8 cellular contexts compared by ENCODE assay signal in genomic region chr3:100260081-100260684, GRCh38. TPM values are rescaled to one million over a fixed set of nuclear protein-coding genes. Genes with fewer than 3 reads are reported as not detected.
DNase-seq lines count a peak whose midpoint lies in the region; ATAC-seq and TF ChIP-seq lines count a peak whose summit lies in the region.

No MANE protein-coding gene starts in this region.

- CTCF ChIA-PET in CD8-positive, alpha-beta T cell (lab: Charles Lee), result interaction anchor here (1.0 to 1.4 kb wide), 3 partner anchors 10 to 191 kb away, joined by 3 to 5 read pairs (median 3); partner anchors contain the start of gene LNP1

- ATAC-seq in CD8-positive, alpha-beta T cell, result no peak
- ATAC-seq in HG03520 (IDR thresholded peaks at IDR 0.05; ENCODE audit: unreplicated experiment) (no peak), GM19397 (IDR thresholded peaks at IDR 0.05; ENCODE audit: unreplicated experiment) (no peak)

- H3K27me3 Mint-ChIP-seq in CD8-positive, alpha-beta T cell (ENCODE audit: low read depth), result no peaks in the 10 kb centered on the region
- no peaks in the 10 kb centered on the region for H3K27me3 Mint-ChIP-seq in neural crest cell (ENCODE audit: low read depth)

- H3K27ac Mint-ChIP-seq in CD8-positive, alpha-beta T cell, result peak overlapping the region; percentile 98
- peak overlapping the region; percentile 90 for H3K27ac Mint-ChIP-seq in neural crest cell (ENCODE audit: unreplicated experiment)

- H3K9me3 ChIP-seq in CD8-positive, alpha-beta T cell (ENCODE audit: low read length), result no peaks in the 10 kb centered on the region

- TF ChIP-seq CTCF in CD8-positive, alpha-beta T cell (IDR thresholded peaks at IDR 0.05), result no peak
- no peak for TF ChIP-seq CTCF in HL-60 (IDR thresholded peaks at IDR 0.05; ENCODE audit: insufficient read depth, low read length)
- TF ChIP-seq CTCF in WI38 (IDR thresholded peaks at IDR 0.05; ENCODE audit: low read depth, low read length), result 0 out of 2 replicates have a peak, but pooled peaks have one; percentile 7
- peak; percentile 49 for TF ChIP-seq CTCF in fibroblast of the aortic adventitia (IDR thresholded peaks at IDR 0.05; ENCODE audit: insufficient read depth, low read length)
- peak; percentile 50 for TF ChIP-seq CTCF in neural crest cell (conservative IDR thresholded peaks at IDR 0.05)

- H3K36me3 ChIP-seq in CD8-positive, alpha-beta T cell (ENCODE audit: insufficient read depth, low read length), result no peaks in the 10 kb centered on the region

- POLR2A ChIA-PET in CD8-positive, alpha-beta T cell (lab: Charles Lee), result interaction anchor here (0.6 to 1.8 kb wide), 9 partner anchors 9 to 442 kb away, joined by 3 to 11 read pairs (median 5); partner anchors contain the start of genes CMSS1, LNP1, NIT2 and TOMM70

- H3K27ac ChIP-seq in CD8-positive, alpha-beta T cell (ENCODE audit: low read depth, low read length), result peak overlapping the region; percentile 91
- peak overlapping the region; percentile 60 for H3K27ac ChIP-seq in HL-60 (replicated peaks)

- H3K4me1 ChIP-seq in CD8-positive, alpha-beta T cell (ENCODE audit: insufficient read depth, low read length), result peaks cover 17% of the 10 kb centered on the region

- H3K27me3 ChIP-seq in CD8-positive, alpha-beta T cell (ENCODE audit: insufficient read depth, low read length), result no peaks in the 10 kb centered on the region
- H3K27me3 ChIP-seq in HL-60 (ENCODE audit: insufficient read depth, poor library complexity, severe bottlenecking), result no peaks in the 10 kb centered on the region

- peaks cover 10% of the 10 kb centered on the region for H3K36me3 Mint-ChIP-seq in CD8-positive, alpha-beta T cell
- no peaks in the 10 kb centered on the region for H3K36me3 Mint-ChIP-seq in neural crest cell (ENCODE audit: low read depth)

- H3K4me3 ChIP-seq in CD8-positive, alpha-beta T cell (ENCODE audit: low read depth, low read length), result peak overlapping the region; percentile 80
- H3K4me3 ChIP-seq in HL-60 (replicated peaks; ENCODE audit: insufficient read depth, low read length), result 0 out of 2 replicates have a peak overlapping the region, but pooled peaks have one; percentile 3
- peak overlapping the region; percentile 99 for H3K4me3 ChIP-seq in WI38 (ENCODE audit: low read depth, low read length)
- H3K4me3 ChIP-seq in fibroblast of the aortic adventitia (ENCODE audit: low read depth, low read length), result peak overlapping the region; percentile 50

- H3K4me1 Mint-ChIP-seq in CD8-positive, alpha-beta T cell (ENCODE audit: low read depth), result peaks cover 57% of the 10 kb centered on the region
- H3K4me1 Mint-ChIP-seq in neural crest cell, result peaks cover 41% of the 10 kb centered on the region

- intact Hi-C loops in CD8-positive, alpha-beta T cell (cut with DNase I, micrococcal nuclease), result loop anchor here (1.0 to 5.0 kb wide), 4 partner anchors 75 to 443 kb away; partner anchors contain the start of genes LNP1 (in 2 of the 2), TOMM70 (in 2 of the 2), CMSS1 (in 1 of the 2) and NIT2 (in 1 of the 2)

- peak overlapping the region; percentile 95 for H3K4me3 Mint-ChIP-seq in CD8-positive, alpha-beta T cell
- H3K4me3 Mint-ChIP-seq in neural crest cell, result peak overlapping the region; percentile 88

- DNase-seq in CD8-positive, alpha-beta T cell, result no peak
- DNase-seq in HL-60 (ENCODE audit: low read depth in 1 of 2, low spot score in 1 of 2) (peak in 1 of 2 experiments; percentile 16), fibroblast of the aortic adventitia (ENCODE audit: low read depth) (peak; percentile 83), neural crest cell (ENCODE audit: low read depth, low spot score) (peak; percentile 6), KBM-7 (no peak)

- in situ Hi-C loops in KBM-7 (cut with MboI; ENCODE audit: low pct_unique_long_range_greater_than_20kb, low sequenced_read_pairs), result no loop called here

- H3K9me3 Mint-ChIP-seq in CD8-positive, alpha-beta T cell, result no peaks in the 10 kb centered on the region
- no peaks in the 10 kb centered on the region for H3K9me3 Mint-ChIP-seq in neural crest cell

RNA-seq across cellular contexts. Expression of gene TBC1D23, which starts 0.6 kb away (rescaled TPM):
- total RNA-seq in CD8-positive, alpha-beta T cell, result 10 to 100 TPM; 38.9 to 43.9 TPM
- total RNA-seq in fibroblast of the aortic adventitia (ENCODE audit: low replicate concordance), result 76.4 and 157 TPM in 2 replicates
- total RNA-seq in neural crest cell, result 23.3 and 25.2 TPM in 2 replicates

Comparison
In these comparisons a context has a peak if more than half of its experiments do, and no peak if none do; other contexts are left out.
1. DNase-seq: peak in fibroblast of the aortic adventitia (single experiment) and neural crest cell (single experiment); none in CD8-positive, alpha-beta T cell (0 of 7) and KBM-7 (single experiment).
2. H3K4me3 ChIP-seq: peak in every context shown above with its lines; median percentile 99 in WI38; 80 in CD8-positive, alpha-beta T cell; 50 in fibroblast of the aortic adventitia; 3 in HL-60.
3. CTCF ChIP-seq: peak in WI38 (single experiment), fibroblast of the aortic adventitia (single experiment) and neural crest cell (single experiment); none in CD8-positive, alpha-beta T cell (single experiment) and HL-60 (single experiment).